ENCODE assay signal across 1 cellular context in the genomic region with DNA sequence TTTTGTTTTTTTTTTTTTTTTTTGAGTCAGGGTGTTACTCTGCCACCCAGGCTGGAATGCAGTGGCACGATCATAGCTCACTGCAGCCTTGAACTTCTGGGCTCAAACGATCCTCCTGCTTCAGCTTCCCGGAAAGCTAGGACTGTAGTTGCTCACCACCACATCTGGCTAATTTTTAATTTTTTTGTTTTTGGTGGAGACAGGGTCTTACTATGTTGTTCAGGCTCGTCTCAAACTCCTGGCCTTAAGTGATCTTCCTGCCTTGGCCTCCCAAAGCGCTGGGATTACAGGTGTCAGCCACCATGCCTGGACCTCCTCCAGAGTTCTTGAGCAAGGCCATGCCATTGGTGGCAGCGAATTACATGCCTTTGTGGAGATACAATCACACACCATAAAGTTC.
TF ChIP-seq lines count a peak whose summit lies in the region.

No MANE protein-coding gene starts in this region.

TF ChIP-seq in HepG2, 621 proteins besides CTCF, POLR2A, EP300 and RAD21 (continued from another document):
- TF ChIP-seq KDM2A (CRISPR knock-in tag; IDR thresholded peaks at IDR 0.05; ENCODE audit: borderline replicate concordance, low read depth) (no peak), TARDBP (CRISPR knock-in tag; IDR thresholded peaks at IDR 0.05) (no peak), ZNF446 (CRISPR knock-in tag; IDR thresholded peaks at IDR 0.05) (no peak), PCBP2 (optimal IDR thresholded peaks at IDR 0.05; ENCODE audit: low read depth, low read length, poor library complexity, severe bottlenecking) (no peak), EHMT2 (IDR thresholded peaks at IDR 0.05; ENCODE audit: borderline replicate concordance, low read depth, low read length) (no peak), ZNF569 (CRISPR knock-in tag; IDR thresholded peaks at IDR 0.05; ENCODE audit: borderline replicate concordance) (no peak), KDM5A (IDR thresholded peaks at IDR 0.05; ENCODE audit: borderline replicate concordance, low read length) (no peak), ARNT (IDR thresholded peaks at IDR 0.05) (no peak), HNF1B (CRISPR knock-in tag; IDR thresholded peaks at IDR 0.05) (peak; percentile 33; the same call in 1 of the 2 replicates), GABPA (IDR thresholded peaks at IDR 0.05; ENCODE audit: low read depth, low read length) (no peak), GABPA (CRISPR knock-in tag; IDR thresholded peaks at IDR 0.05; ENCODE audit: low read depth) (no peak)
- TF ChIP-seq, protein P1, sequence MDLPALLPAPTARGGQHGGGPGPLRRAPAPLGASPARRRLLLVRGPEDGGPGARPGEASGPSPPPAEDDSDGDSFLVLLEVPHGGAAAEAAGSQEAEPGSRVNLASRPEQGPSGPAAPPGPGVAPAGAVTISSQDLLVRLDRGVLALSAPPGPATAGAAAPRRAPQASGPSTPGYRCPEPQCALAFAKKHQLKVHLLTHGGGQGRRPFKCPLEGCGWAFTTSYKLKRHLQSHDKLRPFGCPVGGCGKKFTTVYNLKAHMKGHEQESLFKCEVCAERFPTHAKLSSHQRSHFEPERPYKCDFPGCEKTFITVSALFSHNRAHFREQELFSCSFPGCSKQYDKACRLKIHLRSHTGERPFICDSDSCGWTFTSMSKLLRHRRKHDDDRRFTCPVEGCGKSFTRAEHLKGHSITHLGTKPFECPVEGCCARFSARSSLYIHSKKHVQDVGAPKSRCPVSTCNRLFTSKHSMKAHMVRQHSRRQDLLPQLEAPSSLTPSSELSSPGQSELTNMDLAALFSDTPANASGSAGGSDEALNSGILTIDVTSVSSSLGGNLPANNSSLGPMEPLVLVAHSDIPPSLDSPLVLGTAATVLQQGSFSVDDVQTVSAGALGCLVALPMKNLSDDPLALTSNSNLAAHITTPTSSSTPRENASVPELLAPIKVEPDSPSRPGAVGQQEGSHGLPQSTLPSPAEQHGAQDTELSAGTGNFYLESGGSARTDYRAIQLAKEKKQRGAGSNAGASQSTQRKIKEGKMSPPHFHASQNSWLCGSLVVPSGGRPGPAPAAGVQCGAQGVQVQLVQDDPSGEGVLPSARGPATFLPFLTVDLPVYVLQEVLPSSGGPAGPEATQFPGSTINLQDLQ (CRISPR knock-in tag; IDR thresholded peaks at IDR 0.05), result no peak
